In the genomic region with DNA sequence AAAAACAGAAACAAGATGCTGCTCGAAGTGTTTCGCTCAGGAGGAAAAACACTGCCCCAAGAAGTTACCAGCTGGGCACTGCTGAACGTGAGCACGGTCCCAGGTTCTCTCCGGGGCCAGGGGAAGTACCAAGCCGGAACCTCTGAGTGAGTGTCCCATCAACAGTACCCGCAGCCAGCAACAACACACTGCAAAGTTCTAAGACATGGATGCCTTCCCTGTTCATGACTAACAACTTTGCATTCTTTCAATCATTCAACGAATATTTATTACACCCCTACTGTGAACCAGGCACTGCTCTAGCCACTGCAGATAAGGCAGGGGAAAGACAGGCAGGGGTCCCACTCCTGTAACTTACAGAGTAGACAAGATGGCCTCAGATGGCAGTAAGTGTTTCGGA, we compare ENCODE assay signal across 13 cellular contexts.
DNase-seq lines count a peak whose midpoint lies in the region; ATAC-seq and TF ChIP-seq lines count a peak whose summit lies in the region.
"Had no signal": no experiment of that assay in that cellular context is flagged by ENCODE, and none has a peak within 500 bp of the region (broad histone marks: within the 10 kb centered on the region; RNA-seq: fewer than 3 reads in every experiment).

No MANE protein-coding gene starts in this region.

- H3K27me3 ChIP-seq in BLaER1 treated with 17β-estradiol and CSF1 and Interleukin-3, amounts not matched to agents 10 nM and 100 nM = no peaks in the 10 kb centered on the region
- H3K27me3 ChIP-seq in psoas muscle (ENCODE audit: insufficient read depth in 3 of 3, low read length in 2 of 3) = no peaks in the 10 kb centered on the region
- H3K27me3 ChIP-seq: BE2C, testis had no signal

- H3K4me3 ChIP-seq in BLaER1 treated with 17β-estradiol and CSF1 and Interleukin-3, amounts not matched to agents 10 nM and 100 nM = no peak overlapping the region
- H3K4me3 ChIP-seq in fibroblast of mammary gland (ENCODE audit: control insufficient read depth, low read depth, low read length) = no peak overlapping the region
- H3K4me3 ChIP-seq in psoas muscle = peak overlapping the region; percentile 5
- H3K4me3 ChIP-seq: testis had no signal

- ATAC-seq in HG02610 (IDR thresholded peaks at IDR 0.05; ENCODE audit: unreplicated experiment) (peak; percentile 61), psoas muscle (peak in 2 of 4 donors; percentile 48 to 62), GM18517 (IDR thresholded peaks at IDR 0.05; ENCODE audit: unreplicated experiment) (no peak)

- TF ChIP-seq CTCF in fibroblast of mammary gland (conservative IDR thresholded peaks at IDR 0.05; ENCODE audit: control insufficient read depth, insufficient read depth, low read depth, low read length) = no peak
- no peak for TF ChIP-seq CTCF in psoas muscle (IDR thresholded peaks at IDR 0.05)

- peaks cover 0 to 9% (median 0%) of the 10 kb centered on the region in 11 experiments; a peak in 1 of 22 replicates for H3K36me3 ChIP-seq in BLaER1 treated with 17β-estradiol and CSF1 and Interleukin-3, amounts not matched to agents 10 nM and 100 nM
- no peaks in the 10 kb centered on the region for H3K36me3 ChIP-seq in psoas muscle (ENCODE audit: insufficient read depth in 1 of 2, low read depth in 1 of 2)
- H3K36me3 ChIP-seq: BE2C had no signal

- 0 out of 22 replicates have a peak, but pooled peaks cover 0 to 2% (median 0%) of the 10 kb centered on the region in 11 experiments for H3K9me3 ChIP-seq in BLaER1 treated with 17β-estradiol and CSF1 and Interleukin-3, amounts not matched to agents 10 nM and 100 nM (replicated peaks in 1 of 11)
- H3K9me3 ChIP-seq in psoas muscle = no peaks in the 10 kb centered on the region
- H3K9me3 ChIP-seq: BE2C, testis had no signal

- intact Hi-C loops in psoas muscle (cut with DNase I) = no loop called here

- DNase-seq in fibroblast of mammary gland (ENCODE audit: low read depth) (peak; percentile 39), psoas muscle (no peak), inferior parietal cortex (ENCODE audit: extremely low spot score) (no peak), NCI-H82 treated with DMSO at 0.1 percent for 48 hours (lab: John Stamatoyannopoulos, UW; ENCODE audit: unreplicated experiment) (no peak), OCI-M2 (lab: John Stamatoyannopoulos, UW; ENCODE audit: unreplicated experiment) (no peak)
- DNase-seq: activated B cell treated with CpG ODN at 0.5 μM for 24 hours; activated CD8-positive, alpha-beta memory T cell treated with anti-CD3 and anti-CD28 coated beads, Interleukin-2, amount 50 U/mL, for 4 hours; BE2C; NCI-H1092; testis had no signal

- no peak overlapping the region for H3K27ac ChIP-seq in BLaER1 treated with 17β-estradiol and CSF1 and Interleukin-3, amounts not matched to agents 10 nM and 100 nM
- H3K27ac ChIP-seq in psoas muscle = peak overlapping the region; percentile 69
- H3K27ac ChIP-seq: testis had no signal

- H4K20me1 ChIP-seq in BLaER1 treated with 17β-estradiol and CSF1 and Interleukin-3, amounts not matched to agents 10 nM and 100 nM = peaks cover 0 to 15% (median 0%) of the 10 kb centered on the region in 11 experiments; a peak in 2 of 22 replicates

- peak overlapping the region in 2 of 11 experiments; percentile 10 to 28; a peak in 1 of 22 replicates for H3K9ac ChIP-seq in BLaER1 treated with 17β-estradiol and CSF1 and Interleukin-3, amounts not matched to agents 10 nM and 100 nM

- H3K4me2 ChIP-seq in BLaER1 treated with 17β-estradiol and CSF1 and Interleukin-3, amounts not matched to agents 10 nM and 100 nM = peak overlapping the region; percentile 50 to 75 (median 62)

- H3K4me1 ChIP-seq in BLaER1 treated with 17β-estradiol and CSF1 and Interleukin-3, amounts not matched to agents 10 nM and 100 nM = peaks cover 28 to 61% (median 57%) of the 10 kb centered on the region in 10 experiments
- H3K4me1 ChIP-seq in psoas muscle = peaks cover 22% of the 10 kb centered on the region
- H3K4me1 ChIP-seq: testis had no signal

- 33 to 52% (median 46%) methylated on average over 9 of the region's 9 CpGs for WGBS in psoas muscle, 3 donors
